1 cellular context compared by ENCODE assay signal in genomic region chr18:12373032-12373770, GRCh38.
TF ChIP-seq lines count a peak whose summit lies in the region.

No MANE protein-coding gene starts in this region.

TF ChIP-seq in HepG2, 621 proteins besides CTCF, POLR2A, EP300 and RAD21:
- TF ChIP-seq RBFOX2 (IDR thresholded peaks at IDR 0.05; ENCODE audit: low read depth, low read length) (peak; percentile 13; the same call in 1 of the 2 replicates), BHLHE40 (IDR thresholded peaks at IDR 0.05; ENCODE audit: low read length) (no peak)
TF ChIP-seq in HepG2: peak in this region for 1.
